ENCODE assay signal across 8 cellular contexts in the genomic region with DNA sequence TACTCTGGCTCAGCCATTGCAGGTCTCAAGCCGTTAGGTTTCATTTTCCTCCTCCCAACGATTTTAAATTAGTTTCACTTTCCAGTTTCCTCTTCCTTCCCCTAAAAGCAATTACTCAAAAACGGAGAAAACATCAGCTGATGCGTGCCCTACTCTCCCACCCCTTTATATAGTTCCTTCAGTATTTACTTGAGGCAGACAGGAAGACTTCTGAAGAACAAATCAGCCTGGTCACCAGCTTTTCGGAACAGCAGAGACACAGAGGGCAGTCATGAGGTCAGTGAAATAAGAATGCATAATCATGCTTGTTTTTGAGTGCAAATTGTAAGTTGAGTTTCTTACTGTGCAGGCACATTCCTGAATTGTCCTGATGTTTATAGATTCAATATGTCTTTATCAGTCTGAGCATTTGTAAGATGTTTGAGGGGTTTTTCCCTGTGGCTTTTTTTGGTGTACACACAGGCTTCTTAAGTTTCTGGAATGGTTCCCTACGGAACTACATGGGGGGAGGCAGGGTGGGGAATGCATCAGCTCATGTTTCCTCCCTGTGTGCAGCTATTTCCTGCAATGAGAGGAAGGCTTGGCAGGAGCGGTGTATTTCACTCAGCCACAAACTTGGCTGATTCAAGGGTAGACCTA. TPM values are rescaled to one million over a fixed set of nuclear protein-coding genes. Genes with fewer than 3 reads are reported as not detected.
DNase-seq lines count a peak whose midpoint lies in the region; ATAC-seq, FAIRE-seq and TF ChIP-seq lines count a peak whose summit lies in the region.

TSS of gene IFIT3 (plus strand) at position 195 of the 639 bp plus-strand sequence. CDS start at position 272, 77 bp downstream.

- H3F3A ChIP-seq in DOHH2 (ENCODE audit: control insufficient read depth, insufficient read depth): no peaks in the 10 kb centered on the region

- peaks cover 21% of the 10 kb centered on the region for H3K4me1 ChIP-seq in DOHH2 (ENCODE audit: control insufficient read depth, low read length)
- peaks cover 14% of the 10 kb centered on the region for H3K4me1 ChIP-seq in keratinocyte (ENCODE audit: control insufficient read depth, extremely low read depth, insufficient read depth, low read length)
- H3K4me1 ChIP-seq in skeletal muscle tissue (ENCODE audit: control insufficient read depth in 3 of 3, insufficient read depth in 3 of 3, low read length in 3 of 3): peaks cover 22 to 37% (median 31%) of the 10 kb centered on the region in 3 donors

- H3K79me2 ChIP-seq in DOHH2 (ENCODE audit: control insufficient read depth, low read length) (no peaks in the 10 kb centered on the region), keratinocyte (ENCODE audit: control insufficient read depth, insufficient read depth, low read length) (no peaks in the 10 kb centered on the region)

- no peak within 1 kb of the TSS for H3K27ac ChIP-seq in DOHH2 (ENCODE audit: low read depth, low read length)
- peak within 1 kb of the TSS; percentile 72 for H3K27ac ChIP-seq in keratinocyte (ENCODE audit: control insufficient read depth, insufficient read depth, low read length)
- H3K27ac ChIP-seq in skeletal muscle tissue (ENCODE audit: low read depth, low read length): peak within 1 kb of the TSS; percentile 74

- H3K9ac ChIP-seq in keratinocyte (ENCODE audit: control insufficient read depth, extremely low read depth, insufficient read depth, low read length): peak within 1 kb of the TSS; percentile 75
- peak within 1 kb of the TSS; percentile 14 to 84 (median 69) for H3K9ac ChIP-seq in skeletal muscle tissue (ENCODE audit: low read depth in 1 of 3, low read length in 3 of 3)

- H2AFZ ChIP-seq in keratinocyte (ENCODE audit: control insufficient read depth, low read length): peak within 1 kb of the TSS; percentile 78

- dilution Hi-C loops in keratinocyte (cut with MboI; ENCODE audit: extremely low pct_ligation_motif_present, low sequenced_read_pairs): no loop called here

- H3K9me3 ChIP-seq in DOHH2 (ENCODE audit: control insufficient read depth, insufficient read depth, low read length) (no peaks in the 10 kb centered on the region), keratinocyte (ENCODE audit: control insufficient read depth, low read depth, low read length) (no peaks in the 10 kb centered on the region), skeletal muscle tissue (ENCODE audit: control insufficient read depth in 3 of 3, low read length in 3 of 3) (no peaks in the 10 kb centered on the region)

- ATAC-seq in GM21367 (IDR thresholded peaks at IDR 0.05; ENCODE audit: unreplicated experiment): no peak
- no peak for ATAC-seq in GM21529 (IDR thresholded peaks at IDR 0.05; ENCODE audit: unreplicated experiment)

- H3K4me3 ChIP-seq in DOHH2 (ENCODE audit: low read length) (peak within 1 kb of the TSS; percentile 26), keratinocyte (ENCODE audit: control insufficient read depth in 2 of 3, extremely low read depth in 1 of 3, insufficient read depth in 2 of 3, low read depth in 1 of 3, low read length in 3 of 3) (peak within 1 kb of the TSS; percentile 31 to 73 (median 62)), skeletal muscle tissue (ENCODE audit: low read length in 3 of 3) (peak within 1 kb of the TSS; percentile 44 to 88 (median 65))

- DNase-seq in HCEC 1CT (peak; percentile 93), RKO (ENCODE audit: low spot score) (peak; percentile 86), cerebellar cortex (ENCODE audit: low spot score) (peak; percentile 86), keratinocyte (ENCODE audit: low read depth, low spot score) (no peak)

- no peaks in the 10 kb centered on the region for H3K9me2 ChIP-seq in DOHH2 (replicated peaks; ENCODE audit: control insufficient read depth, low read length)

- H3K36me3 ChIP-seq in DOHH2 (ENCODE audit: control insufficient read depth, low read length) (no peaks in the 10 kb centered on the region), keratinocyte (ENCODE audit: control insufficient read depth in 2 of 2, extremely low read depth in 1 of 2, insufficient read depth in 2 of 2, low read length in 2 of 2) (no peaks in the 10 kb centered on the region), skeletal muscle tissue (ENCODE audit: control insufficient read depth in 3 of 3, insufficient read depth in 3 of 3, low read length in 3 of 3) (no peaks in the 10 kb centered on the region)

- no peaks in the 10 kb centered on the region for H3K9me1 ChIP-seq in keratinocyte (ENCODE audit: control insufficient read depth, extremely low read depth, insufficient read depth, low read length)

- H3K27me3 ChIP-seq in DOHH2 (ENCODE audit: control insufficient read depth, low read length) (no peaks in the 10 kb centered on the region), keratinocyte (ENCODE audit: control insufficient read depth, extremely low read depth, insufficient read depth, low read length) (no peaks in the 10 kb centered on the region), skeletal muscle tissue (ENCODE audit: control insufficient read depth in 3 of 3, insufficient read depth in 3 of 3, low read length in 3 of 3) (no peaks in the 10 kb centered on the region)

- H4K20me1 ChIP-seq in DOHH2 (ENCODE audit: control insufficient read depth, insufficient read depth, low read depth, low read length) (no peaks in the 10 kb centered on the region), keratinocyte (ENCODE audit: control insufficient read depth, extremely low read depth, insufficient read depth, low read length) (no peaks in the 10 kb centered on the region)

- H3K4me2 ChIP-seq in DOHH2 (ENCODE audit: low read length): peak within 1 kb of the TSS; percentile 45
- peak within 1 kb of the TSS; percentile 88 for H3K4me2 ChIP-seq in keratinocyte (ENCODE audit: control insufficient read depth, extremely low read depth, insufficient read depth, low read depth, low read length)

- TF ChIP-seq CTCF in DOHH2 (IDR thresholded peaks at IDR 0.05; ENCODE audit: low read depth, low read length, poor library complexity, severe bottlenecking): no peak
- TF ChIP-seq CTCF in keratinocyte (optimal IDR thresholded peaks at IDR 0.05 in 1 of 3, IDR thresholded peaks at IDR 0.05 in 1 of 3, conservative IDR thresholded peaks at IDR 0.05 in 1 of 3; ENCODE audit: extremely low read depth in 1 of 3, insufficient read depth in 2 of 3, low read length in 3 of 3): no peak

- peak; percentile 80 for FAIRE-seq in keratinocyte (lab: Jason Lieb, UNC)

RNA-seq across cellular contexts. Expression of gene IFIT3, which starts in this region (rescaled TPM):
- 30.2 to 83.1 TPM (median 42.6 TPM) in 3 replicates for polyA plus RNA-seq in keratinocyte
- 1.7 TPM for polyA plus RNA-seq in keratinocyte (2011; ENCODE audit: low read depth)
- 22.6 and 33.1 TPM in 2 replicates for polyA plus RNA-seq in keratinocyte (2011; cell fraction: cytosol; rRNA removed)
- 31.4 and 34.0 TPM in 2 replicates for polyA plus RNA-seq in keratinocyte (2011; cell fraction: nucleus; rRNA removed)
- 0.96 and 57.0 TPM in 2 replicates for polyA plus RNA-seq in keratinocyte (2012; ENCODE audit: low replicate concordance)
- 3.4 to 22.3 TPM (median 10.7 TPM) in 3 replicates for polyA minus RNA-seq in keratinocyte
- polyA minus RNA-seq in keratinocyte (2011; cell fraction: cytosol; rRNA and poly(A)+ RNA removed): 11.7 TPM
- polyA minus RNA-seq in keratinocyte (2011; cell fraction: nucleus; rRNA and poly(A)+ RNA removed): 9.2 and 19.9 TPM in 2 replicates
- 12.0 TPM for total RNA-seq in skeletal muscle tissue
